In the genomic region with DNA sequence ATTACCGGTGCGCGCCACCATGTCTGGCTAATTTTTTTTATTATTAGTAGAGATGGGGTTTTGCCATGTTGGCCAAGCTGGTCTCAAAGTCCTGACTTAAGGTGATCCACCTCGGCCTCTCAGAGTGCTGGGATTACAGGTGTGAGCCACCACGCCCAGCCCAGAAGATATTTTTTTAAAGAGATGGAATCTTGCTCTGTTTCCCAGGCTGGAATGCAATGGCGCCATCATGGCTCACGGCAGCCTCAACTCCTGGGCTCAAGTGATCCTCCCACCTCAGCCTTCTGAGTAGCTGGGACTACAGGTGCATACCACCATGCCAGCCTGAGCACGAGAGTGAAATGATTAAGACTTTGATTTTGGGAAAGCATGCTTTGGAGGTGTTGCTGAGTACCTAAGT, we compare ENCODE assay signal across 7 cellular contexts. TPM values are rescaled to one million over a fixed set of nuclear protein-coding genes. Genes with fewer than 3 reads are reported as not detected.
DNase-seq lines count a peak whose midpoint lies in the region; ATAC-seq, FAIRE-seq and TF ChIP-seq lines count a peak whose summit lies in the region.
"Not testable (repeated sequence)": the region's sequence is repeated elsewhere in the genome, so short reads cannot be mapped to it uniquely, and the experiment has no call there.

No MANE protein-coding gene starts in this region.

- H3K36me3 ChIP-seq in CD8-positive, alpha-beta T cell (ENCODE audit: insufficient read depth, low read length); small intestine (ENCODE audit: control insufficient read depth in 2 of 2, insufficient read depth in 2 of 2, low read length in 2 of 2): not testable (repeated sequence)
- peaks cover 44% of the 10 kb centered on the region for H3K36me3 ChIP-seq in endodermal cell (ENCODE audit: control insufficient read depth, insufficient read depth, low read length)

- not testable (repeated sequence) for FAIRE-seq in small intestine (lab: Jason Lieb, UNC)

- H3K9ac ChIP-seq in endodermal cell (ENCODE audit: extremely low read depth, low read length, poor library complexity, severe bottlenecking) = not testable (repeated sequence)

- not testable (repeated sequence) for H3K9me3 Mint-ChIP-seq in CD8-positive, alpha-beta T cell; T-helper 1 cell treated with Interleukin-12 subunit alpha and Interleukin-12 subunit beta and Interleukin-4 antibody, amounts not matched to agents 30 μg/mL and 1 μg/mL, for 36 hours; activated CD4-positive, alpha-beta memory T cell treated with anti-CD3 and anti-CD28 coated beads for 36 hours; activated T-helper 17 cell treated with anti-CD3 and anti-CD28 coated beads, Interleukin-2, amount 50 U/mL, for 72 hours; endodermal cell; memory B cell

- H3K36me3 Mint-ChIP-seq in CD8-positive, alpha-beta T cell = peaks cover 62% of the 10 kb centered on the region
- H3K36me3 Mint-ChIP-seq in T-helper 1 cell treated with Interleukin-12 subunit alpha and Interleukin-12 subunit beta and Interleukin-4 antibody, amounts not matched to agents 30 μg/mL and 1 μg/mL, for 36 hours (ENCODE audit: low read depth) = peaks cover 25% of the 10 kb centered on the region
- peaks cover 35% of the 10 kb centered on the region for H3K36me3 Mint-ChIP-seq in activated CD4-positive, alpha-beta memory T cell treated with anti-CD3 and anti-CD28 coated beads for 36 hours
- H3K36me3 Mint-ChIP-seq in activated T-helper 17 cell treated with anti-CD3 and anti-CD28 coated beads, Interleukin-2, amount 50 U/mL, for 72 hours (ENCODE audit: low read depth) = peaks cover 94% of the 10 kb centered on the region
- H3K36me3 Mint-ChIP-seq in endodermal cell (ENCODE audit: low read depth) (peaks cover 37% of the 10 kb centered on the region), memory B cell (peaks cover 12% of the 10 kb centered on the region)

- not testable (repeated sequence) for H3K4me3 Mint-ChIP-seq in CD8-positive, alpha-beta T cell; T-helper 1 cell treated with Interleukin-12 subunit alpha and Interleukin-12 subunit beta and Interleukin-4 antibody, amounts not matched to agents 30 μg/mL and 1 μg/mL, for 36 hours; activated CD4-positive, alpha-beta memory T cell treated with anti-CD3 and anti-CD28 coated beads for 36 hours; activated T-helper 17 cell treated with anti-CD3 and anti-CD28 coated beads, Interleukin-2, amount 50 U/mL, for 72 hours; endodermal cell; memory B cell

- peak overlapping the region; percentile 22 for H3K27ac Mint-ChIP-seq in CD8-positive, alpha-beta T cell
- peak overlapping the region; percentile 26 for H3K27ac Mint-ChIP-seq in T-helper 1 cell treated with Interleukin-12 subunit alpha and Interleukin-12 subunit beta and Interleukin-4 antibody, amounts not matched to agents 30 μg/mL and 1 μg/mL, for 36 hours
- H3K27ac Mint-ChIP-seq in activated CD4-positive, alpha-beta memory T cell treated with anti-CD3 and anti-CD28 coated beads for 36 hours = peak overlapping the region; percentile 1
- H3K27ac Mint-ChIP-seq in activated T-helper 17 cell treated with anti-CD3 and anti-CD28 coated beads, Interleukin-2, amount 50 U/mL, for 72 hours = peak overlapping the region; percentile 61
- peak overlapping the region; percentile 15 for H3K27ac Mint-ChIP-seq in endodermal cell
- peak overlapping the region; percentile 28 for H3K27ac Mint-ChIP-seq in memory B cell

- not testable (repeated sequence) for H3K27me3 Mint-ChIP-seq in CD8-positive, alpha-beta T cell (ENCODE audit: low read depth); T-helper 1 cell treated with Interleukin-12 subunit alpha and Interleukin-12 subunit beta and Interleukin-4 antibody, amounts not matched to agents 30 μg/mL and 1 μg/mL, for 36 hours (ENCODE audit: low read depth); activated CD4-positive, alpha-beta memory T cell treated with anti-CD3 and anti-CD28 coated beads for 36 hours; activated T-helper 17 cell treated with anti-CD3 and anti-CD28 coated beads, Interleukin-2, amount 50 U/mL, for 72 hours; endodermal cell (ENCODE audit: insufficient read depth); memory B cell

- intact Hi-C loops in CD8-positive, alpha-beta T cell (cut with DNase I, micrococcal nuclease); activated CD4-positive, alpha-beta memory T cell treated with anti-CD3 and anti-CD28 coated beads for 36 hours (cut with micrococcal nuclease): not testable (repeated sequence)

- not testable (repeated sequence) for H3K9me3 ChIP-seq in CD8-positive, alpha-beta T cell (ENCODE audit: low read length); endodermal cell (ENCODE audit: control insufficient read depth, low read length); small intestine (ENCODE audit: control insufficient read depth, low read depth)

- not testable (repeated sequence) for H3K4me1 ChIP-seq in CD8-positive, alpha-beta T cell (ENCODE audit: insufficient read depth, low read length); endodermal cell (ENCODE audit: control insufficient read depth, insufficient read depth, low read length)
- H3K4me1 ChIP-seq in small intestine (ENCODE audit: control insufficient read depth in 2 of 2, insufficient read depth in 1 of 2, low read depth in 1 of 2, low read length in 1 of 2) = peaks cover 2 to 11% of the 10 kb centered on the region in 2 donors

- 94% methylated on average over 5 to 8 of the region's 8 CpGs for WGBS in endodermal cell (ENCODE audit: insufficient coverage in 1 of 2, insufficient read length in 1 of 2), 2 experiments
- 86 to 92% (median 92%) methylated on average over 8 of the region's 8 CpGs for WGBS in small intestine, 3 donors

- H3K27ac ChIP-seq in CD8-positive, alpha-beta T cell (ENCODE audit: low read depth, low read length); endodermal cell (ENCODE audit: low read depth, low read length); small intestine (ENCODE audit: low read depth in 1 of 2, low read length in 1 of 2): not testable (repeated sequence)

- not testable (repeated sequence) for DNase-seq in CD8-positive, alpha-beta T cell; activated CD4-positive, alpha-beta memory T cell treated with anti-CD3 and anti-CD28 coated beads for 36 hours; endodermal cell; memory B cell (ENCODE audit: low spot score in 2 of 2)
- peak; percentile 25 for DNase-seq in small intestine

- H3K27me3 ChIP-seq in CD8-positive, alpha-beta T cell (ENCODE audit: insufficient read depth, low read length); endodermal cell (ENCODE audit: control insufficient read depth, insufficient read depth, low read length, poor library complexity, severe bottlenecking); small intestine (ENCODE audit: control insufficient read depth in 2 of 2, insufficient read depth in 2 of 2, low read length in 2 of 2): not testable (repeated sequence)

- ATAC-seq in CD8-positive, alpha-beta T cell; activated T-helper 17 cell treated with anti-CD3 and anti-CD28 coated beads, Interleukin-2, amount 50 U/mL, for 72 hours (replicated peaks); memory B cell (ENCODE audit: low read depth): not testable (repeated sequence)

- CTCF ChIA-PET in CD8-positive, alpha-beta T cell (lab: Charles Lee) = not testable (repeated sequence)
- CTCF ChIA-PET in activated CD4-positive, alpha-beta memory T cell treated with anti-CD3 and anti-CD28 coated beads for 36 hours (lab: Charles Lee) = interaction anchor here (0.6 to 1.3 kb wide), 2 partner anchors 32 to 256 kb away, joined by 3 to 4 read pairs; no protein-coding TSS in a partner anchor

- not testable (repeated sequence) for H3K4me3 ChIP-seq in CD8-positive, alpha-beta T cell (ENCODE audit: low read depth, low read length); endodermal cell (ENCODE audit: low read length); small intestine (ENCODE audit: low read depth in 1 of 2, low read length in 2 of 2)

- POLR2A ChIA-PET in CD8-positive, alpha-beta T cell (lab: Charles Lee) = interaction anchor here (0.9 kb wide), 1 partner anchor 10 kb away, joined by 3 read pairs; no protein-coding TSS in a partner anchor
- POLR2A ChIA-PET in activated CD4-positive, alpha-beta memory T cell treated with anti-CD3 and anti-CD28 coated beads for 36 hours (lab: Charles Lee) = not testable (repeated sequence)

- peaks cover 36% of the 10 kb centered on the region for H3K4me1 Mint-ChIP-seq in CD8-positive, alpha-beta T cell (ENCODE audit: low read depth)
- peaks cover 30% of the 10 kb centered on the region for H3K4me1 Mint-ChIP-seq in T-helper 1 cell treated with Interleukin-12 subunit alpha and Interleukin-12 subunit beta and Interleukin-4 antibody, amounts not matched to agents 30 μg/mL and 1 μg/mL, for 36 hours (ENCODE audit: low read depth)
- H3K4me1 Mint-ChIP-seq in activated CD4-positive, alpha-beta memory T cell treated with anti-CD3 and anti-CD28 coated beads for 36 hours (ENCODE audit: low read depth) = peaks cover 30% of the 10 kb centered on the region
- peaks cover 27% of the 10 kb centered on the region for H3K4me1 Mint-ChIP-seq in activated T-helper 17 cell treated with anti-CD3 and anti-CD28 coated beads, Interleukin-2, amount 50 U/mL, for 72 hours
- H3K4me1 Mint-ChIP-seq in endodermal cell = peaks cover 23% of the 10 kb centered on the region
- H3K4me1 Mint-ChIP-seq in memory B cell = peaks cover 22% of the 10 kb centered on the region

- TF ChIP-seq CTCF in CD8-positive, alpha-beta T cell (IDR thresholded peaks at IDR 0.05); endodermal cell (conservative IDR thresholded peaks at IDR 0.05): not testable (repeated sequence)

RNA-seq across cellular contexts. Expression of gene MDH2, which starts 4.8 kb away (rescaled TPM):
- 10 to 100 TPM; 73.0 to 74.7 TPM for total RNA-seq in CD8-positive, alpha-beta T cell
- total RNA-seq in activated CD4-positive, alpha-beta memory T cell treated with anti-CD3 and anti-CD28 coated beads for 36 hours = 100 to 1,000 TPM; 259 to 271 TPM
- 100 to 1,000 TPM; 155 to 231 TPM for total RNA-seq in activated T-helper 17 cell treated with anti-CD3 and anti-CD28 coated beads, Interleukin-2, amount 50 U/mL, for 72 hours
- 100 to 1,000 TPM; 211 to 253 TPM for total RNA-seq in endodermal cell
- polyA plus RNA-seq in endodermal cell (2013, experiment 1 of 2) = 179 TPM
- polyA plus RNA-seq in endodermal cell (2013, experiment 2 of 2) = 157 TPM
- polyA plus RNA-seq in small intestine = 100 to 1,000 TPM; 143 to 172 (median 169) TPM

RNA-seq across cellular contexts. Expression of gene STYXL1, which starts 4.9 kb away (rescaled TPM):
- total RNA-seq in CD8-positive, alpha-beta T cell = 1 to 10 TPM; 4.2 to 6.4 TPM
- total RNA-seq in activated CD4-positive, alpha-beta memory T cell treated with anti-CD3 and anti-CD28 coated beads for 36 hours = 10 to 100 TPM; 37.8 to 40.5 TPM
- total RNA-seq in activated T-helper 17 cell treated with anti-CD3 and anti-CD28 coated beads, Interleukin-2, amount 50 U/mL, for 72 hours = 10 to 100 TPM; 31.0 to 31.1 TPM
- total RNA-seq in endodermal cell = 10 to 100 TPM; 69.8 to 72.0 TPM
- 43.6 TPM for polyA plus RNA-seq in endodermal cell (2013, experiment 1 of 2)
- polyA plus RNA-seq in endodermal cell (2013, experiment 2 of 2) = 44.5 TPM
- 10 to 100 TPM; 25.9 to 40.4 (median 39.4) TPM for polyA plus RNA-seq in small intestine

RNA-seq across cellular contexts. Expression of gene TMEM120A, which starts 58.3 kb away (rescaled TPM):
- total RNA-seq in CD8-positive, alpha-beta T cell = 10 to 100 TPM in 1 of 2 experiments, 1 to 10 TPM in 1; 8.3 to 11.5 TPM
- total RNA-seq in activated CD4-positive, alpha-beta memory T cell treated with anti-CD3 and anti-CD28 coated beads for 36 hours = 10 to 100 TPM; 24.2 to 25.8 TPM
- 10 to 100 TPM; 30.5 to 51.7 TPM for total RNA-seq in activated T-helper 17 cell treated with anti-CD3 and anti-CD28 coated beads, Interleukin-2, amount 50 U/mL, for 72 hours
- 10 to 100 TPM; 18.8 to 19.1 TPM for total RNA-seq in endodermal cell
- 28.4 TPM for polyA plus RNA-seq in endodermal cell (2013, experiment 1 of 2)
- polyA plus RNA-seq in endodermal cell (2013, experiment 2 of 2) = 30.6 TPM
- 100 to 1,000 TPM in 2 of 3 donors, 10 to 100 TPM in 1; 99.6 to 207 (median 202) TPM for polyA plus RNA-seq in small intestine

Comparison
In these comparisons a context has a peak if more than half of its experiments do, and no peak if none do; other contexts are left out.
1. H3K27ac Mint-ChIP-seq: peak in every context shown above with its lines; median percentile 61 in activated T-helper 17 cell treated with anti-CD3 and anti-CD28 coated beads, Interleukin-2, amount 50 U/mL, for 72 hours; 28 in memory B cell; 26 in T-helper 1 cell treated with Interleukin-12 subunit alpha and Interleukin-12 subunit beta and Interleukin-4 antibody, amounts not matched to agents 30 μg/mL and 1 μg/mL, for 36 hours; 22 in CD8-positive, alpha-beta T cell; 15 in endodermal cell; 1 in activated CD4-positive, alpha-beta memory T cell treated with anti-CD3 and anti-CD28 coated beads for 36 hours.
2. RNA of gene STYXL1, which starts 4.9 kb away (total RNA-seq): 69.8 to 72.0 TPM in endodermal cell, 37.8 to 40.5 TPM in activated CD4-positive, alpha-beta memory T cell treated with anti-CD3 and anti-CD28 coated beads for 36 hours and 31.0 to 31.1 TPM in activated T-helper 17 cell treated with anti-CD3 and anti-CD28 coated beads, Interleukin-2, amount 50 U/mL, for 72 hours; 4.2 to 6.4 TPM in CD8-positive, alpha-beta T cell; every median in the first group is over 4 times any median in the second.